ENCODE assay signal across 25 cellular contexts in the genomic region with DNA sequence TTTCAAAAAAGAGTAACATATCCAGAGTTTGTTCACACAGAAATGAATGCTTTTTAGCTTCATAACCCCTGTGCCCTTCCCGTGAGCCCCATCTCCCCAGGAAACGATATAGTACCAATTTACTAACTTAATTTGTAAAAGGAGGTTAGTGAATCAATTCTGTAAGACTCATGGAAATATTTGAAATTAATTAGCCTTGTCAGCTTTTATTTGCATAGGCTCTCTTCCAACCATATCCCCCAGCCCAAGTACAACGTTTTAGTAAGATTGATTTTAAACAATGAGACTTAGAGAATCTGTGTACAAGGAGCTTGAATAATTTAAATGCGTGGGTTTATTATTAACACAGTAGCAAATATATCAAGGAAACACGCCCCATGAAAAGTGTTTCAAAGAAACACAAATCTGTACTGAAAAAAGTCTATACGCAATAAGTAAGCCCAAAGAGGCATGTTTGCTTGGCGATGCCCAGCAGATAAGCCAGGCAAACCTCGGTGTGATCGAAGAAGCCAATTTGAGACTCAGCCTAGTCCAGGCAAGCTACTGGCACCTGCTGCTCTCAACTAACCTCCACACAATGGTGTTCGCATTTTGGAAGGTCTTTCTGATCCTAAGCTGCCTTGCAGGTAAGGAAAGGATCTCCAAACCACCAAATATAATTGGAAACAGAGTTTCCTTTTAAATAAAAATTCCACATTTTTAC. TPM values are rescaled to one million over a fixed set of nuclear protein-coding genes. Genes with fewer than 3 reads are reported as not detected.
"Had no signal": no experiment of that assay in that cellular context is flagged by ENCODE, and none has a peak within 500 bp of the region (broad histone marks: within the 10 kb centered on the region; RNA-seq: fewer than 3 reads in every experiment).

A gene (plus strand): TSS at position 512 of the 703 bp plus-strand sequence. CDS start 66 bp downstream, at position 578.

- H3K4me3 Mint-ChIP-seq: activated naive CD4-positive, alpha-beta T cell treated with anti-CD3 and anti-CD28 coated beads for 36 hours; activated naive CD8-positive, alpha-beta T cell treated with anti-CD3 and anti-CD28 coated beads, Interleukin-2, amount 10 ng/mL, durations not matched to agents 7 days and 5 days; central memory CD8-positive, alpha-beta T cell; effector memory CD8-positive, alpha-beta T cell; neural progenitor cell; stimulated activated naive CD8-positive, alpha-beta T cell treated with anti-CD3 and anti-CD28 coated beads, Interleukin-15, Interleukin-2, amounts not matched to agents 100 ng/mL and 50 ng/mL, for 24 hours had no signal

- H3K36me3 Mint-ChIP-seq: activated naive CD8-positive, alpha-beta T cell treated with anti-CD3 and anti-CD28 coated beads, Interleukin-2, amount 10 ng/mL, durations not matched to agents 7 days and 5 days; neural progenitor cell had no signal

- H3K9me3 ChIP-seq: breast epithelium, colonic mucosa, transverse colon, vagina had no signal

- DNase-seq: activated CD4-positive, alpha-beta T cell treated with anti-CD3 and anti-CD28 coated beads for 4 hours; activated CD4-positive, alpha-beta T cell treated with anti-CD3 and anti-CD28 coated beads, Interleukin-2, amount 50 U/mL, for 48 hours; activated CD4-positive, CD25-positive, alpha-beta regulatory T cell; activated CD8-positive, alpha-beta memory T cell treated with anti-CD3 and anti-CD28 coated beads, Interleukin-2, amount 50 U/mL, for 48 hours; activated naive CD4-positive, alpha-beta T cell treated with anti-CD3 and anti-CD28 coated beads for 36 hours; activated naive CD8-positive, alpha-beta T cell treated with anti-CD3 and anti-CD28 coated beads, Interleukin-2, amount 10 ng/mL, durations not matched to agents 7 days and 5 days; activated T-cell treated with anti-CD3 and anti-CD28 coated beads, Interleukin-2, amount 50 U/mL, for 48 hours; amniotic stem cell; colonic mucosa; dorsolateral prefrontal cortex; effector memory CD8-positive, alpha-beta T cell; glutamatergic neuron; hippocampal formation; kidney glomerular epithelial cell; left ventricle myocardium superior; stimulated activated CD4-positive, alpha-beta T cell treated with anti-CD3 and anti-CD28 coated beads, Interleukin-12 subunit alpha, Interleukin-12 subunit beta, amount 100 ng/mL, for 4 hours; T1000; transverse colon had no signal

- H3K27ac Mint-ChIP-seq: activated naive CD4-positive, alpha-beta T cell treated with anti-CD3 and anti-CD28 coated beads for 36 hours; activated naive CD8-positive, alpha-beta T cell treated with anti-CD3 and anti-CD28 coated beads, Interleukin-2, amount 10 ng/mL, durations not matched to agents 7 days and 5 days; effector memory CD8-positive, alpha-beta T cell; neural progenitor cell; stimulated activated naive CD8-positive, alpha-beta T cell treated with anti-CD3 and anti-CD28 coated beads, Interleukin-15, Interleukin-2, amounts not matched to agents 100 ng/mL and 50 ng/mL, for 24 hours had no signal

- ATAC-seq: effector memory CD8-positive, alpha-beta T cell; esophagus mucosa; left ventricle myocardium superior had no signal

- H3K4me1 ChIP-seq: breast epithelium, colonic mucosa, neural progenitor cell, transverse colon, vagina had no signal

- H3K27me3 ChIP-seq: colonic mucosa, neural progenitor cell, transverse colon, vagina had no signal

- H3K9me3 Mint-ChIP-seq: activated naive CD4-positive, alpha-beta T cell treated with anti-CD3 and anti-CD28 coated beads for 36 hours; activated naive CD8-positive, alpha-beta T cell treated with anti-CD3 and anti-CD28 coated beads, Interleukin-2, amount 10 ng/mL, durations not matched to agents 7 days and 5 days; central memory CD8-positive, alpha-beta T cell; effector memory CD8-positive, alpha-beta T cell; neural progenitor cell; stimulated activated naive CD8-positive, alpha-beta T cell treated with anti-CD3 and anti-CD28 coated beads, Interleukin-15, Interleukin-2, amounts not matched to agents 100 ng/mL and 50 ng/mL, for 24 hours had no signal

- H3K27ac ChIP-seq: breast epithelium, colonic mucosa, dorsolateral prefrontal cortex, neural progenitor cell, transverse colon, vagina had no signal

- H3K4me1 Mint-ChIP-seq: activated naive CD8-positive, alpha-beta T cell treated with anti-CD3 and anti-CD28 coated beads, Interleukin-2, amount 10 ng/mL, durations not matched to agents 7 days and 5 days; neural progenitor cell had no signal

- H3K4me3 ChIP-seq: breast epithelium, colonic mucosa, dorsolateral prefrontal cortex, neural progenitor cell, transverse colon, vagina had no signal

- H3K36me3 ChIP-seq: breast epithelium, colonic mucosa, neural progenitor cell, transverse colon, vagina had no signal

- H3K27me3 Mint-ChIP-seq: activated naive CD8-positive, alpha-beta T cell treated with anti-CD3 and anti-CD28 coated beads, Interleukin-2, amount 10 ng/mL, durations not matched to agents 7 days and 5 days; central memory CD8-positive, alpha-beta T cell; effector memory CD8-positive, alpha-beta T cell; stimulated activated naive CD8-positive, alpha-beta T cell treated with anti-CD3 and anti-CD28 coated beads, Interleukin-15, Interleukin-2, amounts not matched to agents 100 ng/mL and 50 ng/mL, for 24 hours had no signal

RNA-seq across cellular contexts. Expression of the gene that starts here (rescaled TPM):
- total RNA-seq: breast epithelium, left ventricle myocardium superior, skeletal muscle tissue had no signal
